ENCODE assay signal across 18 cellular contexts in the genomic region with DNA sequence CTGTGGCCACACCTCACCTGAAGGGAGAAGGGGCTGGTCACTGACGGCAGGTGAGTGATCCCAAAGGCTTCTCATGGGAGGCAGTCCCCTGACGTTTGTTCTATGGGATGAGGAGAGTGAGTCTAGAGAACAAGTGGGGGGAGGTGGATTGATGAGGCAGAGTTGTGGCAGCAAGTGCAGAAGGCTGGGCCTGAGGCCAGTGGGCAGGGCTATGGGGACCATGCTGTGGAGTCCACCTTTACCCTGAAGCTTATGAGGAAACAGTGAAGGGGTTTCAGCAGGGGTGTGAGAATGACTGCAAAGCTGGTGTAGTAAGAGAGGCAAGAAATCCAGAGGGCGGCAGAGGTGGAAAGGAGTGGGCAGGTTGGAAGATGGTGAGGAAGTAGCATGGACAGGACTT.
"Had no signal": no experiment of that assay in that cellular context is flagged by ENCODE, and none has a peak within 500 bp of the region (broad histone marks: within the 10 kb centered on the region; RNA-seq: fewer than 3 reads in every experiment).

No MANE protein-coding gene starts in this region.

- H3K4me3 ChIP-seq: K562, SJCRH30 had no signal

- H3K36me3 ChIP-seq: SJCRH30 had no signal

- H3K9me3 ChIP-seq: SJCRH30 had no signal

- H3K27me3 ChIP-seq: SJCRH30 had no signal

- ATAC-seq: HepG2, K562, SK-N-SH treated with all-trans-retinoic acid at 6 μM for 48 hours had no signal

- DNase-seq: Kasumi-1, MM.1S, NCI-H1092 treated with DMSO at 0.1 percent for 48 hours, NCI-H1436 treated with DMSO at 0.1 percent for 48 hours, NCI-H1694, NCI-H187 treated with DMSO at 0.1 percent for 48 hours, NCI-H2029 treated with DMSO at 0.1 percent for 48 hours, NCI-H2227 treated with DMSO at 0.1 percent for 48 hours, NCI-H524, NCI-H526 treated with DMSO at 0.1 percent for 48 hours, NCI-H748 treated with DMSO at 0.1 percent for 48 hours, SHP77 treated with DMSO at 0.1 percent for 48 hours, SJCRH30 had no signal

- H3K27ac ChIP-seq: KMS-11, RWPE1, SJCRH30 had no signal

- H3K4me2 ChIP-seq: KMS-11 had no signal

- H3K9ac ChIP-seq: KMS-11 had no signal
